26 cellular contexts compared by ENCODE assay signal in the genomic region with DNA sequence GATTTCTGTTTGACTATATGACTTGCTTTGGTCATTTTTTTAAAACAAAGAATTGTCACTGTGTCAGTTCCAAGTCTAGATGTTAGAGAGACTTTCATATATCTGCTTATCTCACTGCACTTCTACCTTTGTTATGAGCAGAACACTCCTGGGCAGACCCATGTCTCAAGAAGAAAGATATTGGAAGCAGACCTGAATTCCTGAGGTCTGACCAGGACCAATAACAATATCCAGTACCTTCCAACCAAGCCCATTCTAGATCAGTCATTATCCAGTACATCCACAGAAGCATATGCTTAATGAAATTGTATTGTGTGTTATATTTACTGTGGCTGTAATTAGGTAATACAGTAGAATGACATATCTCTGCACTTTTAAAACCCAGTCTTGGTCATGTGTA.
"Had no signal": no experiment of that assay in that cellular context is flagged by ENCODE, and none has a peak within 500 bp of the region (broad histone marks: within the 10 kb centered on the region; RNA-seq: fewer than 3 reads in every experiment).

No MANE protein-coding gene starts in this region.

- H3K27ac ChIP-seq: colonic mucosa, coronary artery, dorsolateral prefrontal cortex, esophagus muscularis mucosa, esophagus squamous epithelium, foreskin keratinocyte, gastrocnemius medialis, gastroesophageal sphincter, heart left ventricle, heart right ventricle had no signal

- H3K27me3 Mint-ChIP-seq: dendritic cell treated with granulocyte-macrophage colony-stimulating factor and Interleukin-4, amounts not matched to agents 40 ng/mL and 50 ng/mL, for 4 days; effector memory CD8-positive, alpha-beta T cell had no signal

- H3K4me1 Mint-ChIP-seq: endodermal cell had no signal

- DNase-seq: colonic mucosa; cortex of kidney; dermis blood vessel endothelial cell; dorsolateral prefrontal cortex; effector CD4-positive, alpha-beta T cell; effector CD8-positive, alpha-beta T cell; effector memory CD4-positive, alpha-beta T cell; effector memory CD8-positive, alpha-beta T cell; endodermal cell; erythroblast; esophagus squamous epithelium; foreskin melanocyte; gastrocnemius medialis; glutamatergic neuron; head of caudate nucleus; heart left ventricle; heart right ventricle had no signal

- FAIRE-seq: colon, endometrium, endothelial cell of umbilical vein, frontal cortex had no signal

- H3K9me3 ChIP-seq: colonic mucosa, esophagus muscularis mucosa, esophagus squamous epithelium, gastrocnemius medialis, gastroesophageal sphincter, heart left ventricle, heart right ventricle had no signal

- H3K36me3 ChIP-seq: colonic mucosa, esophagus muscularis mucosa, esophagus squamous epithelium, gastrocnemius medialis, gastroesophageal sphincter, heart left ventricle, heart right ventricle had no signal

- H3K27ac Mint-ChIP-seq: dendritic cell treated with granulocyte-macrophage colony-stimulating factor and Interleukin-4, amounts not matched to agents 40 ng/mL and 50 ng/mL, for 4 days; effector memory CD8-positive, alpha-beta T cell; endodermal cell had no signal

- H3K9me3 Mint-ChIP-seq: dendritic cell treated with granulocyte-macrophage colony-stimulating factor and Interleukin-4, amounts not matched to agents 40 ng/mL and 50 ng/mL, for 4 days; effector memory CD8-positive, alpha-beta T cell; endodermal cell had no signal

- H3K27me3 ChIP-seq: colonic mucosa, dorsolateral prefrontal cortex, esophagus muscularis mucosa, esophagus squamous epithelium, foreskin keratinocyte, gastrocnemius medialis, gastroesophageal sphincter, heart left ventricle, heart right ventricle had no signal

- H3K4me1 ChIP-seq: colonic mucosa, esophagus muscularis mucosa, esophagus squamous epithelium, foreskin keratinocyte, gastrocnemius medialis, gastroesophageal sphincter, heart left ventricle, heart right ventricle had no signal

- H3K4me3 ChIP-seq: colonic mucosa, coronary artery, dorsolateral prefrontal cortex, esophagus muscularis mucosa, esophagus squamous epithelium, gastrocnemius medialis, gastroesophageal sphincter, heart left ventricle, heart right ventricle had no signal

- H3K4me3 Mint-ChIP-seq: dendritic cell treated with granulocyte-macrophage colony-stimulating factor and Interleukin-4, amounts not matched to agents 40 ng/mL and 50 ng/mL, for 4 days; effector memory CD8-positive, alpha-beta T cell; endodermal cell had no signal
